In genomic region chr2:96501886-96502810, GRCh38 we compare ENCODE assay signal across 15 cellular contexts. TPM values are rescaled to one million over a fixed set of nuclear protein-coding genes. Genes with fewer than 3 reads are reported as not detected.
A peak's percentile ranks its signal among the peaks of the same experiment; 100 is the strongest.
DNase-seq lines count a peak whose midpoint lies in the region; ATAC-seq and TF ChIP-seq lines count a peak whose summit lies in the region.
"Had no signal": no experiment of that assay in that cellular context is flagged by ENCODE, and none has a peak within 500 bp of the region (broad histone marks: within the 10 kb centered on the region; RNA-seq: fewer than 3 reads in every experiment).

No MANE protein-coding gene starts in this region.

- H3K4me3 ChIP-seq in MM.1S (ENCODE audit: low read length) (no peak overlapping the region), hepatocyte (no peak overlapping the region)
- H3K4me3 ChIP-seq: psoas muscle had no signal

- no peaks in the 10 kb centered on the region for H3K9me2 ChIP-seq in MM.1S (replicated peaks; ENCODE audit: insufficient read depth, low read length)
- H3K9me2 ChIP-seq in hepatocyte (replicated peaks; ENCODE audit: insufficient read depth), result no peaks in the 10 kb centered on the region

- DNase-seq in activated naive CD4-positive, alpha-beta T cell treated with anti-CD3 and anti-CD28 coated beads, Interleukin-2, amount 50 U/mL, for 72 hours (ENCODE audit: low spot score in 2 of 2), result no peak
- no peak for DNase-seq in activated naive CD4-positive, alpha-beta T cell treated with anti-CD3 and anti-CD28 coated beads, Interleukin-2, amount 50 U/mL, for 16 hours
- DNase-seq in MM.1S, result no peak
- peak; percentile 42 for DNase-seq in hepatocyte (ENCODE audit: low spot score)
- DNase-seq in SIG-M5 treated with dmso at 0.1 percent for 504 hours (lab: John Stamatoyannopoulos, UW; ENCODE audit: unreplicated experiment), result no peak
- DNase-seq: activated CD4-positive, CD25-positive, alpha-beta regulatory T cell treated with anti-CD3 and anti-CD28 coated beads, Interleukin-2, amount 50 U/mL, for 72 hours; DMS79 treated with DMSO at 0.1 percent for 48 hours; KG1; midbrain; NCI-H2107 had no signal

- no peaks in the 10 kb centered on the region for H3K36me3 ChIP-seq in MM.1S (replicated peaks; ENCODE audit: insufficient read depth, low read length)
- H3K36me3 ChIP-seq in hepatocyte (replicated peaks; ENCODE audit: insufficient read depth, low read depth), result no peaks in the 10 kb centered on the region

- no peaks in the 10 kb centered on the region for H3F3A ChIP-seq in MM.1S (ENCODE audit: insufficient read depth, low read length)

- no peaks in the 10 kb centered on the region for H3K36me3 Mint-ChIP-seq in activated naive CD4-positive, alpha-beta T cell treated with anti-CD3 and anti-CD28 coated beads, Interleukin-2, amount 50 U/mL, for 72 hours
- H3K36me3 Mint-ChIP-seq in stimulated activated memory B cell treated with anti-CD40 and anti-IgM and Interleukin-4, amounts not matched to agents 10 μg/mL and 1 μg/mL and 100 μg/mL, for 72 hours, result no peaks in the 10 kb centered on the region

- no peaks in the 10 kb centered on the region for H3K9me3 Mint-ChIP-seq in activated naive CD4-positive, alpha-beta T cell treated with anti-CD3 and anti-CD28 coated beads, Interleukin-2, amount 50 U/mL, for 72 hours
- H3K9me3 Mint-ChIP-seq in stimulated activated memory B cell treated with anti-CD40 and anti-IgM and Interleukin-4, amounts not matched to agents 10 μg/mL and 1 μg/mL and 100 μg/mL, for 72 hours, result no peaks in the 10 kb centered on the region

- ATAC-seq in activated naive CD4-positive, alpha-beta T cell treated with anti-CD3 and anti-CD28 coated beads, Interleukin-2, amount 50 U/mL, for 72 hours, result peak; percentile 41 to 46
- peak; percentile 38 for ATAC-seq in stimulated activated memory B cell treated with anti-CD40 and anti-IgM and Interleukin-4, amounts not matched to agents 10 μg/mL and 1 μg/mL and 100 μg/mL, for 72 hours
- ATAC-seq in HG03108 (IDR thresholded peaks at IDR 0.05; ENCODE audit: unreplicated experiment), result no peak
- no peak for ATAC-seq in GM21515 (IDR thresholded peaks at IDR 0.05; ENCODE audit: unreplicated experiment)
- ATAC-seq: psoas muscle, SK-N-SH treated with all-trans-retinoic acid at 6 μM for 48 hours had no signal

- no peaks in the 10 kb centered on the region for H3K79me2 ChIP-seq in MM.1S (ENCODE audit: low read length)
- no peaks in the 10 kb centered on the region for H3K79me2 ChIP-seq in hepatocyte

- H3K27me3 ChIP-seq in MM.1S (replicated peaks; ENCODE audit: insufficient read depth, low read length) (no peaks in the 10 kb centered on the region), hepatocyte (no peaks in the 10 kb centered on the region)

- H3K27ac Mint-ChIP-seq in activated naive CD4-positive, alpha-beta T cell treated with anti-CD3 and anti-CD28 coated beads, Interleukin-2, amount 50 U/mL, for 72 hours, result peak overlapping the region; percentile 68 to 95
- peak overlapping the region; percentile 31 for H3K27ac Mint-ChIP-seq in stimulated activated memory B cell treated with anti-CD40 and anti-IgM and Interleukin-4, amounts not matched to agents 10 μg/mL and 1 μg/mL and 100 μg/mL, for 72 hours

- H3K9ac ChIP-seq in MM.1S (ENCODE audit: low read length), result no peak overlapping the region

- H3K4me1 ChIP-seq in MM.1S (ENCODE audit: low read length), result peaks cover 12% of the 10 kb centered on the region
- H3K4me1 ChIP-seq in hepatocyte (ENCODE audit: insufficient read depth), result peaks cover 11% of the 10 kb centered on the region

- H3K4me2 ChIP-seq in MM.1S (ENCODE audit: low read depth, low read length) (no peak overlapping the region), hepatocyte (no peak overlapping the region)

- WGBS in hepatocyte (ENCODE audit: low lambda C conversion rate, missing lambda C conversion rate), result 78% methylated on average over 16 of the region's 16 CpGs

- H3K27ac ChIP-seq in MM.1S (ENCODE audit: low read length) (no peak overlapping the region), hepatocyte (no peak overlapping the region)
- H3K27ac ChIP-seq: psoas muscle had no signal

- no peak overlapping the region for H3K4me3 Mint-ChIP-seq in stimulated activated memory B cell treated with anti-CD40 and anti-IgM and Interleukin-4, amounts not matched to agents 10 μg/mL and 1 μg/mL and 100 μg/mL, for 72 hours

- peak overlapping the region; percentile 36 for H2AFZ ChIP-seq in MM.1S (ENCODE audit: low read length)
- H2AFZ ChIP-seq in hepatocyte, result no peak overlapping the region

- no peaks in the 10 kb centered on the region for H3K27me3 Mint-ChIP-seq in stimulated activated memory B cell treated with anti-CD40 and anti-IgM and Interleukin-4, amounts not matched to agents 10 μg/mL and 1 μg/mL and 100 μg/mL, for 72 hours

- TF ChIP-seq CTCF in MM.1S (IDR thresholded peaks at IDR 0.05; ENCODE audit: low read length) (no peak), hepatocyte (IDR thresholded peaks at IDR 0.05; ENCODE audit: poor library complexity) (no peak)

- H4K20me1 ChIP-seq in MM.1S (ENCODE audit: insufficient read depth, low read length) (no peaks in the 10 kb centered on the region), hepatocyte (ENCODE audit: insufficient read depth, poor library complexity, severe bottlenecking) (no peaks in the 10 kb centered on the region)

- no peaks in the 10 kb centered on the region for H3K9me3 ChIP-seq in MM.1S (replicated peaks; ENCODE audit: insufficient read depth, low read length)
- no peaks in the 10 kb centered on the region for H3K9me3 ChIP-seq in hepatocyte (ENCODE audit: low read depth)
- H3K9me3 ChIP-seq: psoas muscle had no signal

- peaks cover 40% of the 10 kb centered on the region for H3K4me1 Mint-ChIP-seq in stimulated activated memory B cell treated with anti-CD40 and anti-IgM and Interleukin-4, amounts not matched to agents 10 μg/mL and 1 μg/mL and 100 μg/mL, for 72 hours

RNA-seq across cellular contexts. Expression of gene NEURL3, which starts 3.0 kb away (rescaled TPM):
- total RNA-seq in activated naive CD4-positive, alpha-beta T cell treated with anti-CD3 and anti-CD28 coated beads, Interleukin-2, amount 50 U/mL, for 72 hours, result 1 to 10 TPM in 1 of 2 donors, under 1 TPM in 1; 0.14 to 2.2 TPM
- 6.2 and 8.1 TPM in 2 replicates for total RNA-seq in hepatocyte
- 1.8 and 10.5 TPM in 2 replicates for polyA plus RNA-seq in hepatocyte

RNA-seq across cellular contexts. Expression of gene ARID5A, which starts 34.4 kb away (rescaled TPM):
- total RNA-seq in activated naive CD4-positive, alpha-beta T cell treated with anti-CD3 and anti-CD28 coated beads, Interleukin-2, amount 50 U/mL, for 72 hours, result 100 to 1,000 TPM in 1 of 2 donors, 10 to 100 TPM in 1; 51.5 to 348 TPM
- total RNA-seq in hepatocyte, result 4.9 and 6.9 TPM in 2 replicates
- 11.9 and 13.3 TPM in 2 replicates for polyA plus RNA-seq in hepatocyte

Comparison
In these comparisons a context has a peak if more than half of its experiments do, and no peak if none do; other contexts are left out.
1. ATAC-seq: peak in activated naive CD4-positive, alpha-beta T cell treated with anti-CD3 and anti-CD28 coated beads, Interleukin-2, amount 50 U/mL, for 72 hours (2 of 2) and stimulated activated memory B cell treated with anti-CD40 and anti-IgM and Interleukin-4, amounts not matched to agents 10 μg/mL and 1 μg/mL and 100 μg/mL, for 72 hours (single experiment); none in HG03108 (single experiment) and GM21515 (single experiment).